In genomic region chr6:158849899-158850806, GRCh38 we compare ENCODE assay signal across 8 cellular contexts. TPM values are rescaled to one million over a fixed set of nuclear protein-coding genes. Genes with fewer than 3 reads are reported as not detected.
DNase-seq lines count a peak whose midpoint lies in the region; ATAC-seq and TF ChIP-seq lines count a peak whose summit lies in the region.

No MANE protein-coding gene starts in this region.

- TF ChIP-seq CTCF in OCI-LY7 (conservative IDR thresholded peaks at IDR 0.05; ENCODE audit: low read length) (no peak), heart right ventricle (IDR thresholded peaks at IDR 0.05) (no peak)

- H3K79me2 ChIP-seq in OCI-LY7 (ENCODE audit: insufficient read depth, low read depth, low read length) = no peaks in the 10 kb centered on the region

- H3K4me3 ChIP-seq in OCI-LY7 (ENCODE audit: low read depth, low read length, poor library complexity, severe bottlenecking) (no peak overlapping the region), heart right ventricle (no peak overlapping the region)

- peak in 6 of 8 donors; percentile 30 to 75 (median 54) for ATAC-seq in heart right ventricle
- ATAC-seq in GM21723 (IDR thresholded peaks at IDR 0.05; ENCODE audit: unreplicated experiment) = no peak

- POLR2A ChIA-PET in OCI-LY7 (lab: Charles Lee) = no interaction called here

- WGBS in heart right ventricle, 2 donors = 47 to 48% methylated on average over 9 of the region's 9 CpGs

- H4K20me1 ChIP-seq in OCI-LY7 (ENCODE audit: insufficient read depth, low read length) = no peaks in the 10 kb centered on the region

- no peaks in the 10 kb centered on the region for H3K36me3 Mint-ChIP-seq in activated T-helper 2 cell treated with anti-CD3 and anti-CD28 coated beads, Interferon-gamma antibody, Interleukin-2, Interleukin-4, amounts not matched to agents 10 μg/mL and 5 μg/mL and 100 μg/mL, durations not matched to agents 14 hours and 24 hours and 36 hours (ENCODE audit: low read depth)

- H2AFZ ChIP-seq in OCI-LY7 (ENCODE audit: low read length) = peak overlapping the region; percentile 65

- DNase-seq in DMS 273 (lab: John Stamatoyannopoulos, UW; ENCODE audit: unreplicated experiment) (peak; percentile 25), DMS 273 treated with DMSO at 0.1 percent for 48 hours (lab: John Stamatoyannopoulos, UW) (no peak), OCI-LY7 (ENCODE audit: low spot score) (no peak), heart right ventricle (no peak), SKM-1 treated with dmso at 0.1 percent for 144 hours (lab: John Stamatoyannopoulos, UW; ENCODE audit: unreplicated experiment) (no peak)
- DNase-seq in activated T-helper 2 cell treated with anti-CD3 and anti-CD28 coated beads, Interferon-gamma antibody, Interleukin-2, Interleukin-4, amounts not matched to agents 10 μg/mL and 5 μg/mL and 100 μg/mL, durations not matched to agents 14 hours and 24 hours and 36 hours (ENCODE audit: low spot score) = peak; percentile 66
- DNase-seq in stimulated activated CD4-positive, alpha-beta T cell treated with anti-CD3 and anti-CD28 coated beads, Interleukin-1b, Interleukin-23, amount 100 ng/mL, for 24 hours (ENCODE audit: low read depth in 4 of 4, low spot score in 1 of 4) = peak in 3 of 4 experiments; percentile 24 to 41 (median 35)

- H3K4me2 ChIP-seq in OCI-LY7 (ENCODE audit: low read length) = peak overlapping the region; percentile 19; the same call in 1 of the 2 replicates

- H3K9me3 Mint-ChIP-seq in activated T-helper 2 cell treated with anti-CD3 and anti-CD28 coated beads, Interferon-gamma antibody, Interleukin-2, Interleukin-4, amounts not matched to agents 10 μg/mL and 5 μg/mL and 100 μg/mL, durations not matched to agents 14 hours and 24 hours and 36 hours = no peaks in the 10 kb centered on the region

- H3K27ac Mint-ChIP-seq in activated T-helper 2 cell treated with anti-CD3 and anti-CD28 coated beads, Interferon-gamma antibody, Interleukin-2, Interleukin-4, amounts not matched to agents 10 μg/mL and 5 μg/mL and 100 μg/mL, durations not matched to agents 14 hours and 24 hours and 36 hours = peak overlapping the region; percentile 93

- no peaks in the 10 kb centered on the region for H3K36me3 ChIP-seq in OCI-LY7 (ENCODE audit: insufficient read depth, low read length)
- H3K36me3 ChIP-seq in heart right ventricle = no peaks in the 10 kb centered on the region

- H3K27ac ChIP-seq in OCI-LY7 (ENCODE audit: low read depth, low read length, poor library complexity, severe bottlenecking) (no peak overlapping the region), heart right ventricle (peak overlapping the region in 2 of 10 donors; percentile 3 to 43)

- H3K4me3 Mint-ChIP-seq in activated T-helper 2 cell treated with anti-CD3 and anti-CD28 coated beads, Interferon-gamma antibody, Interleukin-2, Interleukin-4, amounts not matched to agents 10 μg/mL and 5 μg/mL and 100 μg/mL, durations not matched to agents 14 hours and 24 hours and 36 hours (ENCODE audit: low read depth) = peak overlapping the region; percentile 30

- intact Hi-C loops in OCI-LY7 (cut with micrococcal nuclease; ENCODE audit: unreplicated experiment) (no loop called here), heart right ventricle (cut with DNase I) (no loop called here)
- intact Hi-C loops in activated T-helper 2 cell treated with anti-CD3 and anti-CD28 coated beads, Interferon-gamma antibody, Interleukin-2, Interleukin-4, amounts not matched to agents 10 μg/mL and 5 μg/mL and 100 μg/mL, durations not matched to agents 14 hours and 24 hours and 36 hours (cut with micrococcal nuclease) = loop anchor here (1.0 to 5.0 kb wide), 5 partner anchors 29 to 578 kb away; partner anchors contain the start of gene TAGAP

- H3K4me1 ChIP-seq in OCI-LY7 (ENCODE audit: insufficient read depth, low read length, poor library complexity, severe bottlenecking) = peaks cover 48% of the 10 kb centered on the region
- H3K4me1 ChIP-seq in heart right ventricle = peaks cover 0 to 46% (median 15%) of the 10 kb centered on the region in 9 donors

- peaks cover 2% of the 10 kb centered on the region for H3K27me3 Mint-ChIP-seq in activated T-helper 2 cell treated with anti-CD3 and anti-CD28 coated beads, Interferon-gamma antibody, Interleukin-2, Interleukin-4, amounts not matched to agents 10 μg/mL and 5 μg/mL and 100 μg/mL, durations not matched to agents 14 hours and 24 hours and 36 hours (ENCODE audit: low read depth)

- CTCF ChIA-PET in OCI-LY7 (lab: Charles Lee; ENCODE audit: unreplicated experiment) = no interaction called here

- H3K9me2 ChIP-seq in OCI-LY7 (ENCODE audit: insufficient read depth, low read length) = no peaks in the 10 kb centered on the region

- no peaks in the 10 kb centered on the region for H3K27me3 ChIP-seq in heart right ventricle

- H3K4me1 Mint-ChIP-seq in activated T-helper 2 cell treated with anti-CD3 and anti-CD28 coated beads, Interferon-gamma antibody, Interleukin-2, Interleukin-4, amounts not matched to agents 10 μg/mL and 5 μg/mL and 100 μg/mL, durations not matched to agents 14 hours and 24 hours and 36 hours (ENCODE audit: low read depth) = peaks cover 27% of the 10 kb centered on the region

- no peaks in the 10 kb centered on the region for H3K9me3 ChIP-seq in OCI-LY7 (ENCODE audit: low read length)
- no peaks in the 10 kb centered on the region for H3K9me3 ChIP-seq in heart right ventricle

- BruUV-seq in OCI-LY7 (replicated peaks; lab: Mats Ljungman, UMichigan) = no TSS peak

RNA-seq across cellular contexts. Expression of gene EZR, which starts 31.0 kb away (rescaled TPM):
- total RNA-seq in OCI-LY7 (2014; rRNA removed; shearing (Covaris generic)) = 268 and 360 TPM in 2 replicates
- 415 and 440 TPM in 2 replicates for total RNA-seq in OCI-LY7 (2022)
- 204 and 206 TPM in 2 replicates for total RNA-seq in activated T-helper 2 cell treated with anti-CD3 and anti-CD28 coated beads, Interferon-gamma antibody, Interleukin-2, Interleukin-4, amounts not matched to agents 10 μg/mL and 5 μg/mL and 100 μg/mL, durations not matched to agents 14 hours and 24 hours and 36 hours
- total RNA-seq in heart right ventricle = 100 to 1,000 TPM; 148 to 227 (median 186) TPM
- 100 to 1,000 TPM in 1 of 2 donors, 10 to 100 TPM in 1; 90.3 to 322 TPM for polyA plus RNA-seq in heart right ventricle

Comparison
In these comparisons a context has a peak if more than half of its experiments do, and no peak if none do; other contexts are left out.
1. DNase-seq: peak in DMS 273 (single experiment), activated T-helper 2 cell treated with anti-CD3 and anti-CD28 coated beads, Interferon-gamma antibody, Interleukin-2, Interleukin-4, amounts not matched to agents 10 μg/mL and 5 μg/mL and 100 μg/mL, durations not matched to agents 14 hours and 24 hours and 36 hours (single experiment) and stimulated activated CD4-positive, alpha-beta T cell treated with anti-CD3 and anti-CD28 coated beads, Interleukin-1b, Interleukin-23, amount 100 ng/mL, for 24 hours (3 of 4); none in DMS 273 treated with DMSO at 0.1 percent for 48 hours (single experiment), OCI-LY7 (single experiment), heart right ventricle (0 of 2) and SKM-1 treated with dmso at 0.1 percent for 144 hours (single experiment).